ENCODE assay signal across 8 cellular contexts in the genomic region with DNA sequence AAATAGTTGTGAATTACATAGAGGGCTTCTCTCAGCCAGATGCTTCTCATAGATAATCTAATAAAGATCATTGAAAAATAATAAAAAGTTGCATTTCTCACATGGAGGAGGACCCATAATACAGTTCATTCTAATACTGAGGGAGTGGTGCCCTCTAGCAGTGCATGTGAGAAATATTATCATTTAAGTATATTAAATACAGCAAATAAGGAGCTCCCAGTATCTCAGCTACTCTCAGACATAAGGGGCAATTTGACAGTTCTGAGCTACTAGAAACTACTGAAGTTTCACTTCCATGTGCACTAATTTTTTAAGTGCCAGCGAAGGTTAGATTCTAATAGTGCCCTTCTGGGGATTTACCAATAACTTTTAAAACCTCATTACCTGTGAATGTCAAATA.
A peak's percentile ranks its signal among the peaks of the same experiment; 100 is the strongest.
DNase-seq lines count a peak whose midpoint lies in the region; ATAC-seq and TF ChIP-seq lines count a peak whose summit lies in the region.

No MANE protein-coding gene starts in this region.

- H3K4me3 ChIP-seq in GM12875 (ENCODE audit: low read depth, low read length) (no peak overlapping the region), left lung (no peak overlapping the region)
- no peak overlapping the region for H3K4me3 ChIP-seq in Jurkat, Clone E6-1 (ENCODE audit: low read length)

- no peaks in the 10 kb centered on the region for H3K4me1 ChIP-seq in left lung

- 0 out of 2 replicates have a peak, but pooled peaks have one; percentile 13 for TF ChIP-seq CTCF in GM12875 (IDR thresholded peaks at IDR 0.05; ENCODE audit: borderline replicate concordance, insufficient read depth, low read depth, low read length)
- peak in 1 of 2 donors; percentile 21 for TF ChIP-seq CTCF in left lung (IDR thresholded peaks at IDR 0.05)

- intact Hi-C loops in left lung (cut with DNase I): no loop called here

- DNase-seq in Jurkat, Clone E6-1 (ENCODE audit: low read depth, low spot score): peak; percentile 12
- DNase-seq in SW480 (ENCODE audit: low spot score) (peak; percentile 13), left lung (no peak), OCI-M2 (lab: John Stamatoyannopoulos, UW; ENCODE audit: unreplicated experiment) (no peak), putamen (ENCODE audit: low spot score) (no peak), amniotic stem cell (lab: John Stamatoyannopoulos, UW) (no peak)

- ATAC-seq in GM21526 (IDR thresholded peaks at IDR 0.05; ENCODE audit: low FRiP score, unreplicated experiment) (peak; percentile 72), left lung (peak; percentile 82)

- H3K9me3 ChIP-seq in left lung: no peaks in the 10 kb centered on the region

- H3K27me3 ChIP-seq in left lung: no peaks in the 10 kb centered on the region

- no peak overlapping the region for H3K27ac ChIP-seq in left lung

- no peaks in the 10 kb centered on the region for H3K36me3 ChIP-seq in left lung

Comparison
In these comparisons a context has a peak if more than half of its experiments do, and no peak if none do; other contexts are left out.
1. DNase-seq: peak in Jurkat, Clone E6-1 (single experiment) and SW480 (single experiment); none in left lung (0 of 2), OCI-M2 (single experiment), putamen (single experiment) and amniotic stem cell (single experiment).